ENCODE assay signal across 19 cellular contexts in genomic region chr19:2734589-2735288, GRCh38. TPM values are rescaled to one million over a fixed set of nuclear protein-coding genes. Genes with fewer than 3 reads are reported as not detected.
"Had no signal": no experiment of that assay in that cellular context is flagged by ENCODE, and none has a peak within 500 bp of the region (broad histone marks: within the 10 kb centered on the region; RNA-seq: fewer than 3 reads in every experiment).

No MANE protein-coding gene starts in this region.

- DNase-seq: activated CD4-positive, alpha-beta memory T cell treated with anti-CD3 and anti-CD28 coated beads for 36 hours; activated CD4-positive, alpha-beta T cell treated with anti-CD3 and anti-CD28 coated beads for 1 hour; activated effector memory CD4-positive, alpha-beta T cell treated with anti-CD3 and anti-CD28 coated beads, Interleukin-2, amount 50 U/mL, for 16 hours; activated T-cell treated with anti-CD3 and anti-CD28 coated beads, Interleukin-2, amount 50 U/mL, for 4 hours; amniotic stem cell; body of pancreas; kidney glomerular epithelial cell; naive thymus-derived CD4-positive, alpha-beta T cell; occipital lobe; spleen; stimulated activated CD4-positive, alpha-beta T cell treated with anti-CD3 and anti-CD28 coated beads, Interleukin-1b, Interleukin-23, amount 100 ng/mL, for 48 hours; stimulated activated naive CD4-positive, alpha-beta T cell treated with Interleukin-2 at 50 U/mL for 16 hours; trophoblast cell had no signal

- H3K27ac Mint-ChIP-seq: activated CD4-positive, alpha-beta memory T cell treated with anti-CD3 and anti-CD28 coated beads for 36 hours; activated naive CD4-positive, alpha-beta T cell treated with anti-CD3 and anti-CD28 coated beads, Interleukin-2, amount 50 U/mL, for 72 hours; dendritic cell treated with granulocyte-macrophage colony-stimulating factor and Interleukin-4, amounts not matched to agents 40 ng/mL and 50 ng/mL, for 4 days; naive thymus-derived CD4-positive, alpha-beta T cell; T-helper 2 cell treated with Interferon-gamma antibody and Interleukin-4, amounts not matched to agents 5 μg/mL and 100 μg/mL, for 36 hours had no signal

- H3K9me3 Mint-ChIP-seq: activated CD4-positive, alpha-beta memory T cell treated with anti-CD3 and anti-CD28 coated beads for 36 hours; activated naive CD4-positive, alpha-beta T cell treated with anti-CD3 and anti-CD28 coated beads, Interleukin-2, amount 50 U/mL, for 72 hours; activated T-cell treated with anti-CD3 and anti-CD28 coated beads, Interleukin-2, amount 50 U/mL, for 4 hours; dendritic cell treated with granulocyte-macrophage colony-stimulating factor and Interleukin-4, amounts not matched to agents 40 ng/mL and 50 ng/mL, for 4 days; naive thymus-derived CD4-positive, alpha-beta T cell; T-helper 2 cell treated with Interferon-gamma antibody and Interleukin-4, amounts not matched to agents 5 μg/mL and 100 μg/mL, for 36 hours had no signal

- H3K4me3 ChIP-seq: body of pancreas, lung, psoas muscle, spleen had no signal

- H3K27ac ChIP-seq: body of pancreas, psoas muscle, spleen had no signal

- H3K27me3 ChIP-seq: body of pancreas, spleen had no signal

- H3K9me3 ChIP-seq: body of pancreas, psoas muscle had no signal

- H3K4me3 Mint-ChIP-seq: activated CD4-positive, alpha-beta memory T cell treated with anti-CD3 and anti-CD28 coated beads for 36 hours; activated T-cell treated with anti-CD3 and anti-CD28 coated beads, Interleukin-2, amount 50 U/mL, for 4 hours; dendritic cell treated with granulocyte-macrophage colony-stimulating factor and Interleukin-4, amounts not matched to agents 40 ng/mL and 50 ng/mL, for 4 days; T-helper 2 cell treated with Interferon-gamma antibody and Interleukin-4, amounts not matched to agents 5 μg/mL and 100 μg/mL, for 36 hours had no signal

- ATAC-seq: activated naive CD4-positive, alpha-beta T cell treated with anti-CD3 and anti-CD28 coated beads, Interleukin-2, amount 50 U/mL, for 72 hours; activated T-cell treated with anti-CD3 and anti-CD28 coated beads, Interleukin-2, amount 50 U/mL, for 4 hours; body of pancreas; naive thymus-derived CD4-positive, alpha-beta T cell; psoas muscle; sciatic nerve had no signal

- H3K27me3 Mint-ChIP-seq: activated CD4-positive, alpha-beta memory T cell treated with anti-CD3 and anti-CD28 coated beads for 36 hours; dendritic cell treated with granulocyte-macrophage colony-stimulating factor and Interleukin-4, amounts not matched to agents 40 ng/mL and 50 ng/mL, for 4 days; naive thymus-derived CD4-positive, alpha-beta T cell had no signal

RNA-seq across cellular contexts. Expression of gene DIRAS1, which starts 13.6 kb away (rescaled TPM):
- polyA plus RNA-seq: naive thymus-derived CD4-positive, alpha-beta T cell had no signal
